In the genomic region with DNA sequence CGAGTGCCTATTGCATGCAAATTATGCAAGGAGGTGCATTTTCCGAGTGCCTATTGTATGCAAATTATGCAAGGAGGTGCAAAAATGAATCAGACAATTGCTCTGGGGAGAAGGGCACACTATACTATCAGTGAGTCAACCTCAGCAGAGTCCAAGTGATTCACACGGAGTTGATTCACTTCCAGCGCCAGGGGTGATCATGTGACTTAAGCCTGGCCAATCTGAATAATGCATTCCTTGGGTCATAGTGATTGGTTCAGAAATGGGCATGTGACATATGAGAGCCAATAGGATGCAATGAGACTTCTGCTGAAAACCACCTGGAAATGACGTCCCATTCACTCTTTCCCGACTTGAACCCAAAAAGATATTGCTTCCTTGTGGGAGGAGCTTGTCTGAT, we compare ENCODE assay signal across 1 cellular context.
TF ChIP-seq lines count a peak whose summit lies in the region.

No MANE protein-coding gene starts in this region.

TF ChIP-seq in K562, 482 proteins besides CTCF, POLR2A, EP300 and RAD21:
- TF ChIP-seq ZFPM2 (CRISPR knock-in tag; IDR thresholded peaks at IDR 0.05) (no peak), EHMT2 (IDR thresholded peaks at IDR 0.05) (no peak), PHF8 (IDR thresholded peaks at IDR 0.05; ENCODE audit: borderline replicate concordance, low read length) (no peak)
- TF ChIP-seq, protein P1, sequence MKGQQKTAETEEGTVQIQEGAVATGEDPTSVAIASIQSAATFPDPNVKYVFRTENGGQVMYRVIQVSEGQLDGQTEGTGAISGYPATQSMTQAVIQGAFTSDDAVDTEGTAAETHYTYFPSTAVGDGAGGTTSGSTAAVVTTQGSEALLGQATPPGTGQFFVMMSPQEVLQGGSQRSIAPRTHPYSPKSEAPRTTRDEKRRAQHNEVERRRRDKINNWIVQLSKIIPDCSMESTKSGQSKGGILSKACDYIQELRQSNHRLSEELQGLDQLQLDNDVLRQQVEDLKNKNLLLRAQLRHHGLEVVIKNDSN (CRISPR knock-in tag; IDR thresholded peaks at IDR 0.05), result 0 out of 2 replicates have a peak, but pooled peaks have one; percentile 36
- TF ChIP-seq, protein P2, sequence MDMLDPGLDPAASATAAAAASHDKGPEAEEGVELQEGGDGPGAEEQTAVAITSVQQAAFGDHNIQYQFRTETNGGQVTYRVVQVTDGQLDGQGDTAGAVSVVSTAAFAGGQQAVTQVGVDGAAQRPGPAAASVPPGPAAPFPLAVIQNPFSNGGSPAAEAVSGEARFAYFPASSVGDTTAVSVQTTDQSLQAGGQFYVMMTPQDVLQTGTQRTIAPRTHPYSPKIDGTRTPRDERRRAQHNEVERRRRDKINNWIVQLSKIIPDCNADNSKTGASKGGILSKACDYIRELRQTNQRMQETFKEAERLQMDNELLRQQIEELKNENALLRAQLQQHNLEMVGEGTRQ (CRISPR knock-in tag; IDR thresholded peaks at IDR 0.05), result peak; percentile 33; the same call in 1 of the 2 replicates
- TF ChIP-seq, protein P3, sequence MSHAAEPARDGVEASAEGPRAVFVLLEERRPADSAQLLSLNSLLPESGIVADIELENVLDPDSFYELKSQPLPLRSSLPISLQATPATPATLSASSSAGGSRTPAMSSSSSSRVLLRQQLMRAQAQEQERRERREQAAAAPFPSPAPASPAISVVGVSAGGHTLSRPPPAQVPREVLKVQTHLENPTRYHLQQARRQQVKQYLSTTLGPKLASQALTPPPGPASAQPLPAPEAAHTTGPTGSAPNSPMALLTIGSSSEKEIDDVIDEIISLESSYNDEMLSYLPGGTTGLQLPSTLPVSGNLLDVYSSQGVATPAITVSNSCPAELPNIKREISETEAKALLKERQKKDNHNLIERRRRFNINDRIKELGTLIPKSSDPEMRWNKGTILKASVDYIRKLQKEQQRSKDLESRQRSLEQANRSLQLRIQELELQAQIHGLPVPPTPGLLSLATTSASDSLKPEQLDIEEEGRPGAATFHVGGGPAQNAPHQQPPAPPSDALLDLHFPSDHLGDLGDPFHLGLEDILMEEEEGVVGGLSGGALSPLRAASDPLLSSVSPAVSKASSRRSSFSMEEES (CRISPR knock-in tag; IDR thresholded peaks at IDR 0.05), result peak; percentile 45
